In the genomic region with DNA sequence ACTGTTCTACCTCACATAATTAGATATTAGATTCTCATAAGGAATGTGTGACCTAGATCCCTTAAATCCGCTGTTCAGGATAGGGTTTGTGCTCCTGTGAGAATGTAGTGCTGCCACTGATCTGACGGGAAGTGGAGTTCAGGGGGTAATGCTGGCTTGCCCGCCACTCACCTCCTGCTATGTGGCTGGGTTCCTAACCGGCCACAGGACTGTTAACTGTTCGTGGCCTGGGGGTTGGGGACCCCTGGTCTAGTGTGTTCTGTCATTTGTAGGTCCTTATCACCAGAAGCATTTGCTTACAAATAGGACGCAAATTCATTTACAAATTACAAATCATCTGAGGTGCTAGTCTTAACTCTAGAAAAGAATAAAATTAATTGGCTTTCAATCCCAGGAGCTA, we compare ENCODE assay signal across 1 cellular context.
TF ChIP-seq lines count a peak whose summit lies in the region.

No MANE protein-coding gene starts in this region.

TF ChIP-seq in H1, 55 proteins besides CTCF, POLR2A, EP300 and RAD21:
- TF ChIP-seq NRF1 (IDR thresholded peaks at IDR 0.05; ENCODE audit: low read depth, low read length) (no peak), POLR2AphosphoS5 (IDR thresholded peaks at IDR 0.05; ENCODE audit: low read depth, low read length) (peak; percentile 42; the same call in 1 of the 2 replicates), TAF7 (optimal IDR thresholded peaks at IDR 0.05; ENCODE audit: borderline replicate concordance, low read depth, low read length) (no peak), CHD1 (IDR thresholded peaks at IDR 0.05; ENCODE audit: low read depth, low read length) (no peak), SP2 (IDR thresholded peaks at IDR 0.05; ENCODE audit: low read length) (no peak)
